1 cellular context compared by ENCODE assay signal in genomic region chr15:40558952-40559742, GRCh38.
TF ChIP-seq lines count a peak whose summit lies in the region.

No MANE protein-coding gene starts in this region.

TF ChIP-seq in K562, 482 proteins besides CTCF, POLR2A, EP300 and RAD21 (continued from another document and continues in another):
- TF ChIP-seq JUND (IDR thresholded peaks at IDR 0.05; ENCODE audit: borderline replicate concordance, low read depth, low read length) (peak; percentile 18; the same call in 1 of the 2 replicates), JUND (tag; IDR thresholded peaks at IDR 0.05; ENCODE audit: borderline replicate concordance, low read depth, low read length) (0 out of 3 replicates have a peak, but pooled peaks have one; percentile 8), TOE1 (IDR thresholded peaks at IDR 0.05; ENCODE audit: borderline replicate concordance) (peak; percentile 29; the same call in 1 of the 2 replicates), TOE1 (CRISPR knock-in tag; IDR thresholded peaks at IDR 0.05; ENCODE audit: borderline replicate concordance, low read depth) (no peak), SIRT6 (IDR thresholded peaks at IDR 0.05; ENCODE audit: low read depth, low read length) (no peak), TAF9B (IDR thresholded peaks at IDR 0.05; ENCODE audit: partially characterized antibody) (peak; percentile 61), CUX1 (CRISPR knock-in tag; IDR thresholded peaks at IDR 0.05) (no peak), ATF1 (CRISPR knock-in tag; IDR thresholded peaks at IDR 0.05) (no peak), ATF1 (tag; IDR thresholded peaks at IDR 0.05) (peak; percentile 48; the same call in 1 of the 2 replicates), ZKSCAN1 (IDR thresholded peaks at IDR 0.05; ENCODE audit: low read depth, low read length) (peak; percentile 79), ZNF395 (CRISPR knock-in tag; IDR thresholded peaks at IDR 0.05) (peak; percentile 47; the same call in 1 of the 2 replicates), EP400 (IDR thresholded peaks at IDR 0.05) (peak; percentile 62), NKRF (IDR thresholded peaks at IDR 0.05; ENCODE audit: borderline replicate concordance) (0 out of 2 replicates have a peak, but pooled peaks have one; percentile 25), ZBTB2 (IDR thresholded peaks at IDR 0.05) (peak; percentile 75), ZNF316 (IDR thresholded peaks at IDR 0.05) (peak; percentile 38), NBN (IDR thresholded peaks at IDR 0.05; ENCODE audit: low read depth) (peak; percentile 84), TCF3 (CRISPR knock-in tag; IDR thresholded peaks at IDR 0.05) (peak; percentile 98), CEBPZ (IDR thresholded peaks at IDR 0.05; ENCODE audit: borderline replicate concordance, low read depth, low read length) (no peak), RBM39 (optimal IDR thresholded peaks at IDR 0.05; ENCODE audit: low read depth, low read length) (no peak), PBX2 (CRISPR knock-in tag; IDR thresholded peaks at IDR 0.05; ENCODE audit: low read depth) (no peak), PBX2 (tag; conservative IDR thresholded peaks at IDR 0.05; ENCODE audit: low read depth) (peak; percentile 17; the same call in 1 of the 2 replicates), THAP7 (CRISPR knock-in tag; IDR thresholded peaks at IDR 0.05) (no peak), ZNF668 (CRISPR knock-in tag; IDR thresholded peaks at IDR 0.05) (no peak), AFF4 (CRISPR knock-in tag; IDR thresholded peaks at IDR 0.05) (no peak), RAD51 (IDR thresholded peaks at IDR 0.05; ENCODE audit: borderline replicate concordance, low read depth) (peak; percentile 83), ELK1 (CRISPR knock-in tag; IDR thresholded peaks at IDR 0.05) (no peak), ZNF280A (IDR thresholded peaks at IDR 0.05; ENCODE audit: low read depth, partially characterized antibody) (no peak), ZNF589 (CRISPR knock-in tag; IDR thresholded peaks at IDR 0.05; ENCODE audit: low read depth) (peak; percentile 81; the same call in 1 of the 2 replicates)
